In the genomic region with DNA sequence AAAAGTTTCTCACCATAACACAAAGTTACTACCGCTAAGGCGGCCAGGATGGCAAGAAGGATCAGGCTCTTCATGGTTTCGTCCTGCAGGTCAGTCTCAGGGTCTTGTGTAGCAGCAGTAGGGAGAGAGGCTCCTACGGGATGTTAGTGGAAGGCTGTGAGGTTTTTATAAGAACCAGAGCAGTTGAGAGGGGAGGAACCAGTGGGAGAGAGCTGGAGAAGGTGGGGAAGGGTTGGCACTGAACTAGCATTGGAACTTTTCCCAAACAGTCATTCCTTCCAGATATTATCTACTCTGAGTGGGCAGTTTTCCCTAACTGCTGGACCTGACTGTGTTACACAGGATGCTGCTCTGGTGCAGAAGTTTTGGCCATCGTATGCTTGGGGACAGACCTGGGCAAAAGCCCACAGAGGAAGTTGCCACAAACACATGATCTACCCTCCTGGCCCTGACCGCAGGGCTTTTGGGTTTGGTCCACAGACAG, we compare ENCODE assay signal across 8 cellular contexts. TPM values are rescaled to one million over a fixed set of nuclear protein-coding genes. Genes with fewer than 3 reads are reported as not detected.
DNase-seq lines count a peak whose midpoint lies in the region; ATAC-seq and TF ChIP-seq lines count a peak whose summit lies in the region.

A gene (minus strand): TSS at position 137 of the 484 bp plus-strand sequence. CDS start 63 bp downstream, at position 74.

- TF ChIP-seq POLR2A in uterus (IDR thresholded peaks at IDR 0.05): peak; percentile 23 to 57

- ATAC-seq in HG02642 (IDR thresholded peaks at IDR 0.05; ENCODE audit: poor library complexity, unreplicated experiment): no peak

- no peak for TF ChIP-seq CTCF in mesothelial cell of epicardium (IDR thresholded peaks at IDR 0.05; ENCODE audit: unreplicated experiment)
- no peak for TF ChIP-seq CTCF in uterus (IDR thresholded peaks at IDR 0.05)

- CTCF ChIA-PET in activated naive CD4-positive, alpha-beta T cell treated with anti-CD3 and anti-CD28 coated beads, Interleukin-2, amount 10 ng/mL, durations not matched to agents 7 days and 5 days (lab: Charles Lee): no interaction called here

- peaks cover 19% of the 10 kb centered on the region for H3K4me1 Mint-ChIP-seq in activated naive CD4-positive, alpha-beta T cell treated with anti-CD3 and anti-CD28 coated beads, Interleukin-2, amount 10 ng/mL, durations not matched to agents 7 days and 5 days
- peaks cover 65% of the 10 kb centered on the region for H3K4me1 Mint-ChIP-seq in mesothelial cell of epicardium

- H3K27me3 Mint-ChIP-seq in activated naive CD4-positive, alpha-beta T cell treated with anti-CD3 and anti-CD28 coated beads, Interleukin-2, amount 10 ng/mL, durations not matched to agents 7 days and 5 days: peaks cover 46% of the 10 kb centered on the region
- no peaks in the 10 kb centered on the region for H3K27me3 Mint-ChIP-seq in mesothelial cell of epicardium (ENCODE audit: low read depth)

- H3K4me3 Mint-ChIP-seq in activated naive CD4-positive, alpha-beta T cell treated with anti-CD3 and anti-CD28 coated beads, Interleukin-2, amount 10 ng/mL, durations not matched to agents 7 days and 5 days: no peak within 1 kb of the TSS
- H3K4me3 Mint-ChIP-seq in mesothelial cell of epicardium: peak within 1 kb of the TSS; percentile 61

- intact Hi-C loops in uterus (cut with DNase I; ENCODE audit: low total_unique reads): no loop called here

- no peaks in the 10 kb centered on the region for H3K4me1 ChIP-seq in uterus

- no peaks in the 10 kb centered on the region for H3K9me3 ChIP-seq in uterus

- peak within 1 kb of the TSS; percentile 71 for H3K27ac Mint-ChIP-seq in activated naive CD4-positive, alpha-beta T cell treated with anti-CD3 and anti-CD28 coated beads, Interleukin-2, amount 10 ng/mL, durations not matched to agents 7 days and 5 days
- H3K27ac Mint-ChIP-seq in mesothelial cell of epicardium: peak within 1 kb of the TSS; percentile 99

- H3K27me3 ChIP-seq in uterus: no peaks in the 10 kb centered on the region

- H3K36me3 ChIP-seq in uterus: no peaks in the 10 kb centered on the region

- peak within 1 kb of the TSS; percentile 85 to 95 for H3K27ac ChIP-seq in uterus

- H3K36me3 Mint-ChIP-seq in activated naive CD4-positive, alpha-beta T cell treated with anti-CD3 and anti-CD28 coated beads, Interleukin-2, amount 10 ng/mL, durations not matched to agents 7 days and 5 days: peaks cover 1% of the 10 kb centered on the region
- no peaks in the 10 kb centered on the region for H3K36me3 Mint-ChIP-seq in mesothelial cell of epicardium

- peaks cover 3% of the 10 kb centered on the region for H3K9me3 Mint-ChIP-seq in activated naive CD4-positive, alpha-beta T cell treated with anti-CD3 and anti-CD28 coated beads, Interleukin-2, amount 10 ng/mL, durations not matched to agents 7 days and 5 days
- no peaks in the 10 kb centered on the region for H3K9me3 Mint-ChIP-seq in mesothelial cell of epicardium

- no peak for DNase-seq in activated naive CD4-positive, alpha-beta T cell treated with anti-CD3 and anti-CD28 coated beads, Interleukin-2, amount 10 ng/mL, durations not matched to agents 7 days and 5 days
- DNase-seq in activated naive CD4-positive, alpha-beta T cell treated with anti-CD3 and anti-CD28 coated beads, Interleukin-2, amount 50 U/mL, for 16 hours: no peak
- DNase-seq in cerebellum (ENCODE audit: low spot score): no peak
- no peak for DNase-seq in mesothelial cell of epicardium (ENCODE audit: low spot score in 2 of 2, unreplicated experiment in 2 of 2)
- peak; percentile 67 to 81 for DNase-seq in uterus
- no peak for DNase-seq in DMS114 treated with DMSO at 0.1 percent for 48 hours (lab: John Stamatoyannopoulos, UW; ENCODE audit: unreplicated experiment)
- no peak for DNase-seq in stimulated activated CD4-positive, alpha-beta T cell treated with anti-CD3 and anti-CD28 coated beads, Interleukin-2, amount 100 ng/mL, for 48 hours

- H3K4me3 ChIP-seq in uterus: peak within 1 kb of the TSS; percentile 37 to 55

RNA-seq across cellular contexts. Expression of the gene that starts here (rescaled TPM):
- 20.6 TPM for total RNA-seq in cerebellum
- 202 to 221 TPM (median 202 TPM) in 3 replicates for total RNA-seq in mesothelial cell of epicardium
- 1,000 to 10,000 TPM in 2 of 4 donors, 100 to 1,000 TPM in 2; 136 to 2,566 (median 1,232) TPM for total RNA-seq in uterus

Comparison
In these comparisons a context has a peak if more than half of its experiments do, and no peak if none do; other contexts are left out.
1. DNase-seq: peak in uterus (2 of 2); none in activated naive CD4-positive, alpha-beta T cell treated with anti-CD3 and anti-CD28 coated beads, Interleukin-2, amount 10 ng/mL, durations not matched to agents 7 days and 5 days (single experiment), activated naive CD4-positive, alpha-beta T cell treated with anti-CD3 and anti-CD28 coated beads, Interleukin-2, amount 50 U/mL, for 16 hours (single experiment), cerebellum (single experiment), mesothelial cell of epicardium (0 of 2), DMS114 treated with DMSO at 0.1 percent for 48 hours (single experiment) and stimulated activated CD4-positive, alpha-beta T cell treated with anti-CD3 and anti-CD28 coated beads, Interleukin-2, amount 100 ng/mL, for 48 hours (0 of 2).